1 cellular context compared by ENCODE assay signal in the genomic region with DNA sequence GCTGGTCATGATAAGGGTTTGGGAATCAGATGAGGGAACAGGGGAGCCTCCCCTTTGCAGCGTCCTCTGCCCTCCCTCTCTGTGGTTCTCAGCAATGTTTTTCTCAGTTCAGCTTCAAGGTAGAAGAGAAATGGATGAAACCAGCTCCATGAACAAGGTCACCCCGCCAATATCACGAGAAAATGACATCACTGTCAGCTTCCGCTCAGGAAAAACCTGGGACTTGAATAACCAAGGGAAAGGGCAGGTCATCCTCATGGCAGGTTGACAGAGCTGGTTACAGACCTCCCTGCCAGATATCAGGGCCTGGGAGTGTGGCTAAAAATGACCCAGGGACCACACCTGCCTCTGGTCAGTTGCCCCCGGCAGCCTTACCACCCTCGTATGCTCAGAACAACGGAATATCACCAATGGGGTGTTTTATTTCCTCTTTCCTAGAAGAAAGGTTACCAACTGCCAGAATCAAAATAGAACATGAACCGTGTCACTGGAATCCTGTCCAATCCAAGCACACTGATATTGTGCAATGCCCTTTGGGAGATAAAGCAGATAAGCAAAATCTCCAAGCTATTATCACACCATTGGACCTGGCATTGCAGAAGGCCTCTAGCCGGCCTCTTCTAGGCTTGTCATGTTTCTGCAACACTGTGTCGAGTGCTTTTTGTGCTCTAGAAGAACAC.
A peak's percentile ranks its signal among the peaks of the same experiment; 100 is the strongest.
TF ChIP-seq lines count a peak whose summit lies in the region.

No MANE protein-coding gene starts in this region.

TF ChIP-seq in K562, 482 proteins besides CTCF, POLR2A, EP300 and RAD21 (continued from another document and continues in another):
- TF ChIP-seq CUX1 (CRISPR knock-in tag; IDR thresholded peaks at IDR 0.05) (no peak), MAFF (IDR thresholded peaks at IDR 0.05; ENCODE audit: low read length) (no peak), ZFP30 (CRISPR knock-in tag; IDR thresholded peaks at IDR 0.05; ENCODE audit: borderline replicate concordance) (no peak), HMG20A (CRISPR knock-in tag; conservative IDR thresholded peaks at IDR 0.05) (no peak), ZNF584 (CRISPR knock-in tag; IDR thresholded peaks at IDR 0.05; ENCODE audit: low read depth) (peak; percentile 65; the same call in 1 of the 2 replicates), ZFX (CRISPR knock-in tag; IDR thresholded peaks at IDR 0.05) (no peak), U2AF1 (optimal IDR thresholded peaks at IDR 0.05; ENCODE audit: low read depth, low read length) (no peak), RUNX1 (IDR thresholded peaks at IDR 0.05; ENCODE audit: low read depth) (no peak), BACH1 (tag; IDR thresholded peaks at IDR 0.05) (peak; percentile 62), GABPB2 (CRISPR knock-in tag; conservative IDR thresholded peaks at IDR 0.05) (no peak), EHMT2 (IDR thresholded peaks at IDR 0.05) (no peak), ZNF395 (CRISPR knock-in tag; IDR thresholded peaks at IDR 0.05) (no peak; the same call in 1 of the 2 replicates), ZNF785 (CRISPR knock-in tag; IDR thresholded peaks at IDR 0.05) (no peak), NRF1 (conservative IDR thresholded peaks at IDR 0.05 in 1 of 2, IDR thresholded peaks at IDR 0.05 in 1 of 2) (peak; percentile 7 to 27; a peak in 2 of 4 replicates), MEIS2 (IDR thresholded peaks at IDR 0.05; ENCODE audit: partially characterized antibody) (peak; percentile 49), RBM22 (IDR thresholded peaks at IDR 0.05; ENCODE audit: low read depth, low read length, poor library complexity, severe bottlenecking) (no peak), TAF15 (IDR thresholded peaks at IDR 0.05; ENCODE audit: low read depth, low read length) (no peak), ZBTB1 (CRISPR knock-in tag; IDR thresholded peaks at IDR 0.05; ENCODE audit: borderline replicate concordance, low read depth) (no peak), ZZZ3 (IDR thresholded peaks at IDR 0.05) (no peak), ZBTB17 (CRISPR knock-in tag; IDR thresholded peaks at IDR 0.05) (no peak), ZNF780A (CRISPR knock-in tag; IDR thresholded peaks at IDR 0.05) (no peak), NUFIP1 (IDR thresholded peaks at IDR 0.05; ENCODE audit: partially characterized antibody) (no peak), NONO (IDR thresholded peaks at IDR 0.05; ENCODE audit: low read depth in 2 of 2, low read length in 1 of 2) (no peak), KAT2B (IDR thresholded peaks at IDR 0.05; ENCODE audit: low read depth, low read length) (no peak), CHD7 (IDR thresholded peaks at IDR 0.05; ENCODE audit: low read depth, low read length) (no peak), TBL1XR1 (IDR thresholded peaks at IDR 0.05; ENCODE audit: low read length in 2 of 2) (peak in 1 of 2 experiments; percentile 78; a peak in 2 of 4 replicates), ZC3H11A (IDR thresholded peaks at IDR 0.05; ENCODE audit: low read depth, low read length) (no peak), ZNF253 (CRISPR knock-in tag; conservative IDR thresholded peaks at IDR 0.05) (no peak), MXI1 (IDR thresholded peaks at IDR 0.05; ENCODE audit: low read depth, low read length) (no peak), CHD4 (IDR thresholded peaks at IDR 0.05; ENCODE audit: insufficient read depth, insufficient replicate concordance, low read depth, low read length, poor library complexity, severe bottlenecking) (no peak), ARHGAP35 (IDR thresholded peaks at IDR 0.05; ENCODE audit: partially characterized antibody) (no peak)
- TF ChIP-seq, protein P1, sequence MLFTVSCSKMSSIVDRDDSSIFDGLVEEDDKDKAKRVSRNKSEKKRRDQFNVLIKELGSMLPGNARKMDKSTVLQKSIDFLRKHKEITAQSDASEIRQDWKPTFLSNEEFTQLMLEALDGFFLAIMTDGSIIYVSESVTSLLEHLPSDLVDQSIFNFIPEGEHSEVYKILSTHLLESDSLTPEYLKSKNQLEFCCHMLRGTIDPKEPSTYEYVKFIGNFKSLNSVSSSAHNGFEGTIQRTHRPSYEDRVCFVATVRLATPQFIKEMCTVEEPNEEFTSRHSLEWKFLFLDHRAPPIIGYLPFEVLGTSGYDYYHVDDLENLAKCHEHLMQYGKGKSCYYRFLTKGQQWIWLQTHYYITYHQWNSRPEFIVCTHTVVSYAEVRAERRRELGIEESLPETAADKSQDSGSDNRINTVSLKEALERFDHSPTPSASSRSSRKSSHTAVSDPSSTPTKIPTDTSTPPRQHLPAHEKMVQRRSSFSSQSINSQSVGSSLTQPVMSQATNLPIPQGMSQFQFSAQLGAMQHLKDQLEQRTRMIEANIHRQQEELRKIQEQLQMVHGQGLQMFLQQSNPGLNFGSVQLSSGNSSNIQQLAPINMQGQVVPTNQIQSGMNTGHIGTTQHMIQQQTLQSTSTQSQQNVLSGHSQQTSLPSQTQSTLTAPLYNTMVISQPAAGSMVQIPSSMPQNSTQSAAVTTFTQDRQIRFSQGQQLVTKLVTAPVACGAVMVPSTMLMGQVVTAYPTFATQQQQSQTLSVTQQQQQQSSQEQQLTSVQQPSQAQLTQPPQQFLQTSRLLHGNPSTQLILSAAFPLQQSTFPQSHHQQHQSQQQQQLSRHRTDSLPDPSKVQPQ (CRISPR knock-in tag; IDR thresholded peaks at IDR 0.05; ENCODE audit: borderline replicate concordance), result no peak
- TF ChIP-seq, protein P2, sequence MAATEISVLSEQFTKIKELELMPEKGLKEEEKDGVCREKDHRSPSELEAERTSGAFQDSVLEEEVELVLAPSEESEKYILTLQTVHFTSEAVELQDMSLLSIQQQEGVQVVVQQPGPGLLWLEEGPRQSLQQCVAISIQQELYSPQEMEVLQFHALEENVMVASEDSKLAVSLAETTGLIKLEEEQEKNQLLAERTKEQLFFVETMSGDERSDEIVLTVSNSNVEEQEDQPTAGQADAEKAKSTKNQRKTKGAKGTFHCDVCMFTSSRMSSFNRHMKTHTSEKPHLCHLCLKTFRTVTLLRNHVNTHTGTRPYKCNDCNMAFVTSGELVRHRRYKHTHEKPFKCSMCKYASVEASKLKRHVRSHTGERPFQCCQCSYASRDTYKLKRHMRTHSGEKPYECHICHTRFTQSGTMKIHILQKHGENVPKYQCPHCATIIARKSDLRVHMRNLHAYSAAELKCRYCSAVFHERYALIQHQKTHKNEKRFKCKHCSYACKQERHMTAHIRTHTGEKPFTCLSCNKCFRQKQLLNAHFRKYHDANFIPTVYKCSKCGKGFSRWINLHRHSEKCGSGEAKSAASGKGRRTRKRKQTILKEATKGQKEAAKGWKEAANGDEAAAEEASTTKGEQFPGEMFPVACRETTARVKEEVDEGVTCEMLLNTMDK (IDR thresholded peaks at IDR 0.05; ENCODE audit: borderline replicate concordance, insufficient read depth, low read depth, low read length, poor library complexity, severe bottlenecking), result no peak
